Comparison of ENCODE assay signal across 14 cellular contexts in genomic region chr12:96190403-96191170, GRCh38.
DNase-seq lines count a peak whose midpoint lies in the region; TF ChIP-seq lines count a peak whose summit lies in the region.
"Had no signal": no experiment of that assay in that cellular context is flagged by ENCODE, and none has a peak within 500 bp of the region (broad histone marks: within the 10 kb centered on the region; RNA-seq: fewer than 3 reads in every experiment).

No MANE protein-coding gene starts in this region.

- H3K9me2 ChIP-seq in DOHH2 (replicated peaks; ENCODE audit: control insufficient read depth, low read length) (no peaks in the 10 kb centered on the region), Loucy (replicated peaks; ENCODE audit: low read depth, low read length) (no peaks in the 10 kb centered on the region)

- peak overlapping the region; percentile 54 for H3K4me3 ChIP-seq in DOHH2 (ENCODE audit: low read length)
- no peak overlapping the region for H3K4me3 ChIP-seq in Loucy (ENCODE audit: low read length, poor library complexity, severe bottlenecking)
- no peak overlapping the region for H3K4me3 ChIP-seq in epithelial cell of esophagus (ENCODE audit: low read length)
- H3K4me3 ChIP-seq in parathyroid adenoma (ENCODE audit: low read depth, low read length) = no peak overlapping the region
- H3K4me3 ChIP-seq: cardiac muscle cell, esophagus muscularis mucosa, MG63 had no signal

- no peaks in the 10 kb centered on the region for H3K9me3 ChIP-seq in DOHH2 (ENCODE audit: control insufficient read depth, insufficient read depth, low read length)
- H3K9me3 ChIP-seq in Loucy (ENCODE audit: insufficient read depth, low read depth, low read length) = no peaks in the 10 kb centered on the region
- no peaks in the 10 kb centered on the region for H3K9me3 ChIP-seq in parathyroid adenoma (ENCODE audit: control insufficient read depth, low read length)
- H3K9me3 ChIP-seq: Caco-2, esophagus muscularis mucosa, MG63 had no signal

- H3K27me3 ChIP-seq in DOHH2 (ENCODE audit: control insufficient read depth, low read length) (no peaks in the 10 kb centered on the region), Loucy (ENCODE audit: insufficient read depth, low read length, poor library complexity, severe bottlenecking) (no peaks in the 10 kb centered on the region), parathyroid adenoma (ENCODE audit: control insufficient read depth, insufficient read depth, low read length) (no peaks in the 10 kb centered on the region)
- H3K27me3 ChIP-seq: cardiac muscle cell, esophagus muscularis mucosa, MG63 had no signal

- H3K27ac ChIP-seq in DOHH2 (ENCODE audit: low read depth, low read length) = peak overlapping the region; percentile 73
- H3K27ac ChIP-seq in parathyroid adenoma = no peak overlapping the region
- H3K27ac ChIP-seq: cardiac muscle cell, esophagus muscularis mucosa had no signal

- H3K9ac ChIP-seq in Loucy (ENCODE audit: low read depth, low read length, poor library complexity, severe bottlenecking) (peak overlapping the region; percentile 19), parathyroid adenoma (no peak overlapping the region)

- peak; percentile 72 for DNase-seq in epithelial cell of esophagus (ENCODE audit: low read depth)
- DNase-seq in LoVo (ENCODE audit: low spot score) = no peak
- DNase-seq in NCI-H146 (lab: John Stamatoyannopoulos, UW) = no peak
- DNase-seq in NAMALWA (ENCODE audit: low spot score) = no peak
- DNase-seq: Caco-2; MG63; NCI-H2227 treated with DMSO at 0.1 percent for 48 hours; retina; stimulated activated CD4-positive, alpha-beta T cell treated with anti-CD3 and anti-CD28 coated beads, Interleukin-4, amount 100 ng/mL, for 4 hours had no signal

- H3K36me3 ChIP-seq in DOHH2 (ENCODE audit: control insufficient read depth, low read length) (no peaks in the 10 kb centered on the region), Loucy (ENCODE audit: insufficient read depth, low read length) (no peaks in the 10 kb centered on the region), parathyroid adenoma (ENCODE audit: control insufficient read depth, insufficient read depth, low read length) (no peaks in the 10 kb centered on the region)
- H3K36me3 ChIP-seq: cardiac muscle cell, esophagus muscularis mucosa, MG63 had no signal

- peaks cover 86% of the 10 kb centered on the region for H3K4me1 ChIP-seq in DOHH2 (ENCODE audit: control insufficient read depth, low read length)
- H3K4me1 ChIP-seq in Loucy (ENCODE audit: insufficient read depth, low read length, poor library complexity, severe bottlenecking) = peaks cover 55% of the 10 kb centered on the region
- H3K4me1 ChIP-seq in parathyroid adenoma = peaks cover 3% of the 10 kb centered on the region
- H3K4me1 ChIP-seq: Caco-2 had no signal

- H3K79me2 ChIP-seq in DOHH2 (ENCODE audit: control insufficient read depth, low read length) (peaks cover 7% of the 10 kb centered on the region), Loucy (ENCODE audit: insufficient read depth, low read length) (no peaks in the 10 kb centered on the region), parathyroid adenoma (no peaks in the 10 kb centered on the region)

- H3K4me2 ChIP-seq in DOHH2 (ENCODE audit: low read length) = peak overlapping the region; percentile 63
- no peak overlapping the region for H3K4me2 ChIP-seq in Loucy (ENCODE audit: low read depth, low read length, poor library complexity, severe bottlenecking)
- H3K4me2 ChIP-seq in parathyroid adenoma (ENCODE audit: low read length) = no peak overlapping the region

- H4K20me1 ChIP-seq in DOHH2 (ENCODE audit: control insufficient read depth, insufficient read depth, low read depth, low read length) (no peaks in the 10 kb centered on the region), Loucy (ENCODE audit: insufficient read depth, low read length, poor library complexity, severe bottlenecking) (no peaks in the 10 kb centered on the region)

- no peak overlapping the region for H2AFZ ChIP-seq in Loucy (ENCODE audit: low read length)
- peak overlapping the region; percentile 34 for H2AFZ ChIP-seq in parathyroid adenoma

- TF ChIP-seq CTCF in DOHH2 (IDR thresholded peaks at IDR 0.05; ENCODE audit: low read depth, low read length, poor library complexity, severe bottlenecking) = no peak
- no peak for TF ChIP-seq CTCF in Loucy (conservative IDR thresholded peaks at IDR 0.05; ENCODE audit: low read length)
- TF ChIP-seq CTCF in epithelial cell of esophagus (IDR thresholded peaks at IDR 0.05; ENCODE audit: insufficient read depth, low read depth, low read length, missing control alignments) = no peak
- no peak for TF ChIP-seq CTCF in parathyroid adenoma (IDR thresholded peaks at IDR 0.05)

- H3F3A ChIP-seq in DOHH2 (ENCODE audit: control insufficient read depth, insufficient read depth) (peaks cover 49% of the 10 kb centered on the region), Loucy (ENCODE audit: low read depth) (peaks cover 11% of the 10 kb centered on the region)
